In genomic region chr16:85276258-85276657, GRCh38 we compare ENCODE assay signal across 2 cellular contexts.
TF ChIP-seq lines count a peak whose summit lies in the region.

No MANE protein-coding gene starts in this region.

TF ChIP-seq in IMR-90, 13 proteins besides CTCF, POLR2A, EP300 and RAD21:
- TF ChIP-seq MAZ (IDR thresholded peaks at IDR 0.05; ENCODE audit: borderline replicate concordance, low read depth, low read length) (no peak), FOS (IDR thresholded peaks at IDR 0.05; ENCODE audit: low read depth, low read length) (no peak), NFE2L2 (IDR thresholded peaks at IDR 0.05; ENCODE audit: low read depth, low read length) (no peak)

TF ChIP-seq in H1, 55 proteins besides CTCF, POLR2A, EP300 and RAD21:
- TF ChIP-seq TBP (IDR thresholded peaks at IDR 0.05; ENCODE audit: low read depth, low read length) (no peak), CEBPB (IDR thresholded peaks at IDR 0.05; ENCODE audit: low read depth, low read length) (no peak), HDAC2 (IDR thresholded peaks at IDR 0.05; ENCODE audit: borderline replicate concordance in 1 of 2, low read depth in 2 of 2, low read length in 2 of 2) (no peak), TAF1 (IDR thresholded peaks at IDR 0.05; ENCODE audit: low read depth, low read length) (no peak), SIN3A (conservative IDR thresholded peaks at IDR 0.05 in 1 of 2, IDR thresholded peaks at IDR 0.05 in 1 of 2; ENCODE audit: low read depth in 1 of 2, low read length in 2 of 2) (no peak), NANOG (IDR thresholded peaks at IDR 0.05; ENCODE audit: insufficient read depth, low read depth, low read length, poor library complexity, severe bottlenecking) (no peak), KDM5A (IDR thresholded peaks at IDR 0.05; ENCODE audit: low read length) (no peak), POU5F1 (IDR thresholded peaks at IDR 0.05; ENCODE audit: low read depth, low read length) (no peak), ATF2 (IDR thresholded peaks at IDR 0.05; ENCODE audit: low read length) (no peak), ASH2L (IDR thresholded peaks at IDR 0.05; ENCODE audit: low read length) (no peak), JUND (IDR thresholded peaks at IDR 0.05; ENCODE audit: low read length) (no peak), SIRT6 (IDR thresholded peaks at IDR 0.05; ENCODE audit: low read length) (no peak), SP2 (IDR thresholded peaks at IDR 0.05; ENCODE audit: low read length) (no peak)
